ENCODE assay signal across 10 cellular contexts in the genomic region with DNA sequence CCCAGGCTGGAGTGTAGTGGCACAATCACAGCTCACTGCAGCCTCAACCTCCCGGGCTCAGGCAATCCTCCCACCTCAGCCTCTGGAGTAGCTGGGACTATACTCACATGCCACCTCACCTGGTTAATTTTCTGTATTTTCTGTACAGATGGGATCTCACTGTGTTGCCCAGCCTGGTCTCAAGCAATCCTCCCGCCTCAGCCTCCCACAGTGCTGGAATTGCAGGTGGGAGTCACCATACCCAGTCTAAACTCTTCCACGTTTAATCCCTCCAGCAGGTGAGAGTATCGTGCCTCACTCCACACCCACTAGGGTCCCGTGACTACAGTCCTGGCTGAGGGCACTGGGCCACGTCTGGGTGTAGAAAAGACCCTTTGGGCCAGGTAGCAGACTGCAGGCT. TPM values are rescaled to one million over a fixed set of nuclear protein-coding genes. Genes with fewer than 3 reads are reported as not detected.
DNase-seq lines count a peak whose midpoint lies in the region; ATAC-seq, FAIRE-seq and TF ChIP-seq lines count a peak whose summit lies in the region.
"Had no signal": no experiment of that assay in that cellular context is flagged by ENCODE, and none has a peak within 500 bp of the region (broad histone marks: within the 10 kb centered on the region; RNA-seq: fewer than 3 reads in every experiment).

No MANE protein-coding gene starts in this region.

- no peak for TF ChIP-seq CTCF in CD4-positive, alpha-beta T cell (IDR thresholded peaks at IDR 0.05)
- no peak for TF ChIP-seq CTCF in Loucy (conservative IDR thresholded peaks at IDR 0.05; ENCODE audit: low read length)
- no peak for TF ChIP-seq CTCF in endodermal cell (conservative IDR thresholded peaks at IDR 0.05)
- TF ChIP-seq CTCF in pancreas (IDR thresholded peaks at IDR 0.05) = no peak

- intact Hi-C loops in CD4-positive, alpha-beta T cell (cut with DNase I, micrococcal nuclease) = loop anchor here (2.0 kb wide), 2 partner anchors 147 to 177 kb away; a partner anchor contains a TSS
- intact Hi-C loops in pancreas (cut with DNase I) = loop anchor here in 2 of 3 donors (2.0 to 10.0 kb wide), 3 partner anchors 43 to 171 kb away; a partner anchor contains a TSS

- H3K14ac ChIP-seq in trophoblast cell (ENCODE audit: low read length) = no peak overlapping the region

- H2AFZ ChIP-seq in Loucy (ENCODE audit: low read length) = no peak overlapping the region
- no peak overlapping the region for H2AFZ ChIP-seq in trophoblast cell (ENCODE audit: insufficient read depth, low read length, poor library complexity)

- H2BK5ac ChIP-seq in trophoblast cell (ENCODE audit: low read depth, low read length, poor library complexity) = no peak overlapping the region

- peaks cover 6% of the 10 kb centered on the region for H3K4me1 ChIP-seq in Loucy (ENCODE audit: insufficient read depth, low read length, poor library complexity, severe bottlenecking)
- H3K4me1 ChIP-seq in endodermal cell (ENCODE audit: control insufficient read depth, insufficient read depth, low read length) = peaks cover 4% of the 10 kb centered on the region
- peaks cover 3% of the 10 kb centered on the region in 2 experiments for H3K4me1 ChIP-seq in trophoblast cell (ENCODE audit: control insufficient read depth in 1 of 2, insufficient read depth in 2 of 2, low read length in 2 of 2)
- no peaks in the 10 kb centered on the region for H3K4me1 ChIP-seq in pancreas

- peaks cover 10% of the 10 kb centered on the region for H3K4me1 Mint-ChIP-seq in CD4-positive, alpha-beta T cell (ENCODE audit: low read depth)
- H3K4me1 Mint-ChIP-seq in endodermal cell = peaks cover 6% of the 10 kb centered on the region

- no peak for DNase-seq in CD4-positive, alpha-beta T cell
- DNase-seq in endodermal cell = no peak
- DNase-seq in trophoblast cell = no peak
- no peak for DNase-seq in DMS79 treated with DMSO at 0.1 percent for 48 hours (lab: John Stamatoyannopoulos, UW)
- no peak for DNase-seq in pancreas
- DNase-seq in NCI-H526 treated with DMSO at 0.1 percent for 48 hours (lab: John Stamatoyannopoulos, UW) = no peak
- no peak for DNase-seq in H54 (ENCODE audit: insufficient read length, low spot score)
- DNase-seq: DMS53, NCI-H1092 had no signal

- H3K27me3 ChIP-seq in CD4-positive, alpha-beta T cell (ENCODE audit: control insufficient read depth, insufficient read depth, low read length) = no peaks in the 10 kb centered on the region
- H3K27me3 ChIP-seq in Loucy (ENCODE audit: insufficient read depth, low read length, poor library complexity, severe bottlenecking) (no peaks in the 10 kb centered on the region), endodermal cell (ENCODE audit: control insufficient read depth, insufficient read depth, low read length, poor library complexity, severe bottlenecking) (no peaks in the 10 kb centered on the region), trophoblast cell (ENCODE audit: insufficient read depth, low read length) (no peaks in the 10 kb centered on the region), pancreas (no peaks in the 10 kb centered on the region)

- no peaks in the 10 kb centered on the region for H3K27me3 Mint-ChIP-seq in CD4-positive, alpha-beta T cell
- no peaks in the 10 kb centered on the region for H3K27me3 Mint-ChIP-seq in endodermal cell (ENCODE audit: insufficient read depth)

- no peak overlapping the region for H2BK12ac ChIP-seq in trophoblast cell (ENCODE audit: low read length)

- POLR2A ChIA-PET in CD4-positive, alpha-beta T cell (lab: Charles Lee) = interaction anchor here (1.0 to 1.9 kb wide), 2 partner anchors 48 to 173 kb away, joined by 3 to 13 read pairs; no protein-coding TSS in a partner anchor

- H3K4me2 ChIP-seq in Loucy (ENCODE audit: low read depth, low read length, poor library complexity, severe bottlenecking) (no peak overlapping the region), trophoblast cell (ENCODE audit: low read length) (no peak overlapping the region)

- ATAC-seq in CD4-positive, alpha-beta T cell (ENCODE audit: poor library complexity) = no peak
- no peak for ATAC-seq in pancreas

- no peak for TF ChIP-seq POLR2A in H54 (IDR thresholded peaks at IDR 0.05; ENCODE audit: low read depth, low read length)

- no peak overlapping the region for H3K18ac ChIP-seq in trophoblast cell (ENCODE audit: low read length)

- no peak overlapping the region for H3K4ac ChIP-seq in trophoblast cell (ENCODE audit: low read depth, low read length)

- no peaks in the 10 kb centered on the region for H3K9me2 ChIP-seq in Loucy (replicated peaks; ENCODE audit: low read depth, low read length)

- peak overlapping the region; percentile 1 for H4K91ac ChIP-seq in trophoblast cell (ENCODE audit: low read depth, low read length)

- H3K36me3 Mint-ChIP-seq in CD4-positive, alpha-beta T cell (ENCODE audit: low read depth) = no peaks in the 10 kb centered on the region
- peaks cover 5% of the 10 kb centered on the region for H3K36me3 Mint-ChIP-seq in endodermal cell (ENCODE audit: low read depth)

- no peaks in the 10 kb centered on the region for H3K79me2 ChIP-seq in Loucy (ENCODE audit: insufficient read depth, low read length)
- no peaks in the 10 kb centered on the region for H3K79me2 ChIP-seq in trophoblast cell (ENCODE audit: control insufficient read depth, insufficient read depth, low read length, poor library complexity)

- H3K27ac Mint-ChIP-seq in CD4-positive, alpha-beta T cell = no peak overlapping the region
- peak overlapping the region; percentile 99 for H3K27ac Mint-ChIP-seq in endodermal cell

- H4K8ac ChIP-seq in trophoblast cell (ENCODE audit: low read depth, low read length) = peak overlapping the region; percentile 34

- no peak overlapping the region for H3K4me3 ChIP-seq in Loucy (ENCODE audit: low read length, poor library complexity, severe bottlenecking)
- no peak overlapping the region for H3K4me3 ChIP-seq in endodermal cell (ENCODE audit: low read length)
- H3K4me3 ChIP-seq in trophoblast cell (ENCODE audit: low read depth, low read length) = no peak overlapping the region
- H3K4me3 ChIP-seq in pancreas = no peak overlapping the region

- FAIRE-seq in pancreas (lab: Jason Lieb, UNC) = no peak
- no peak for FAIRE-seq in H54 (lab: Jason Lieb, UNC)

- H3K79me1 ChIP-seq in trophoblast cell (ENCODE audit: low read length) = peaks cover 5% of the 10 kb centered on the region

- no peaks in the 10 kb centered on the region for H3K9me3 ChIP-seq in CD4-positive, alpha-beta T cell (ENCODE audit: control insufficient read depth, low read length)
- H3K9me3 ChIP-seq in Loucy (ENCODE audit: insufficient read depth, low read depth, low read length) (no peaks in the 10 kb centered on the region), endodermal cell (ENCODE audit: control insufficient read depth, low read length) (no peaks in the 10 kb centered on the region), trophoblast cell (ENCODE audit: insufficient read depth, low read depth, low read length) (no peaks in the 10 kb centered on the region), pancreas (no peaks in the 10 kb centered on the region)

- peak overlapping the region; percentile 6 for H4K12ac ChIP-seq in trophoblast cell (ENCODE audit: low read depth, low read length)

- CTCF ChIA-PET in CD4-positive, alpha-beta T cell (lab: Charles Lee) = interaction anchor here (1.4 to 2.5 kb wide), 2 partner anchors 32 to 49 kb away, joined by 6 to 33 read pairs; no protein-coding TSS in a partner anchor

- H3K9ac ChIP-seq in Loucy (ENCODE audit: low read depth, low read length, poor library complexity, severe bottlenecking) (peak overlapping the region; percentile 49), endodermal cell (ENCODE audit: extremely low read depth, low read length, poor library complexity, severe bottlenecking) (no peak overlapping the region), trophoblast cell (ENCODE audit: low read length) (no peak overlapping the region)

- no peak overlapping the region for H3K23ac ChIP-seq in trophoblast cell (ENCODE audit: low read length)

- H2BK120ac ChIP-seq in trophoblast cell (ENCODE audit: insufficient read depth, low read length, poor library complexity) = no peak overlapping the region

- H3K27ac ChIP-seq in CD4-positive, alpha-beta T cell (ENCODE audit: low read depth, low read length) = no peak overlapping the region
- H3K27ac ChIP-seq in endodermal cell (ENCODE audit: low read depth, low read length) (no peak overlapping the region), trophoblast cell (ENCODE audit: low read depth, low read length) (no peak overlapping the region), pancreas (no peak overlapping the region)

- peak overlapping the region; percentile 60 for H2AK5ac ChIP-seq in trophoblast cell (ENCODE audit: low read length)

- H4K20me1 ChIP-seq in Loucy (ENCODE audit: insufficient read depth, low read length, poor library complexity, severe bottlenecking) = no peaks in the 10 kb centered on the region

- no peaks in the 10 kb centered on the region for H3K9me3 Mint-ChIP-seq in CD4-positive, alpha-beta T cell
- no peaks in the 10 kb centered on the region for H3K9me3 Mint-ChIP-seq in endodermal cell

- no peaks in the 10 kb centered on the region for H3F3A ChIP-seq in Loucy (ENCODE audit: low read depth)

- H3K4me3 Mint-ChIP-seq in CD4-positive, alpha-beta T cell = peak overlapping the region; percentile 27
- no peak overlapping the region for H3K4me3 Mint-ChIP-seq in endodermal cell

- no peaks in the 10 kb centered on the region for H3K36me3 ChIP-seq in Loucy (ENCODE audit: insufficient read depth, low read length)
- no peaks in the 10 kb centered on the region for H3K36me3 ChIP-seq in endodermal cell (ENCODE audit: control insufficient read depth, insufficient read depth, low read length)
- H3K36me3 ChIP-seq in trophoblast cell (ENCODE audit: control insufficient read depth in 1 of 2, insufficient read depth in 2 of 2, low read length in 2 of 2) = no peaks in the 10 kb centered on the region
- no peaks in the 10 kb centered on the region for H3K36me3 ChIP-seq in pancreas

- WGBS in endodermal cell (ENCODE audit: insufficient coverage in 1 of 2, insufficient read length in 1 of 2), 2 experiments = 95 to 100% methylated on average over 4 to 6 of the region's 6 CpGs
- no CpG with 5 or more reads among the region's 6 CpGs for WGBS in trophoblast cell (ENCODE audit: extremely low coverage, insufficient coverage, insufficient read length)
- WGBS in pancreas, 2 donors = 81 to 91% methylated on average over 6 of the region's 6 CpGs

RNA-seq across cellular contexts. Expression of a gene that starts 16.5 kb away (rescaled TPM):
- 10 to 100 TPM; 10.5 to 11.0 TPM for total RNA-seq in CD4-positive, alpha-beta T cell
- total RNA-seq in endodermal cell = 100 to 1,000 TPM in 1 of 2 donors, 10 to 100 TPM in 1; 84.8 to 101 TPM
- 38.8 TPM for polyA plus RNA-seq in endodermal cell (2013, experiment 1 of 2)
- polyA plus RNA-seq in endodermal cell (2013, experiment 2 of 2) = 42.3 TPM
- 13.9 and 14.9 TPM in 2 replicates for polyA plus RNA-seq in trophoblast cell (2013)
- total RNA-seq in pancreas = 10 to 100 TPM; 26.6 to 53.8 (median 36.3) TPM
- 10 to 100 TPM; 59.7 to 91.8 TPM for polyA plus RNA-seq in pancreas

RNA-seq across cellular contexts. Expression of a gene that starts 39.0 kb away (rescaled TPM):
- total RNA-seq in CD4-positive, alpha-beta T cell = not detected
- total RNA-seq in endodermal cell (not detected), pancreas (under 1 TPM in 1 of 6 donors, not detected in 5; 0.51 TPM)
- not detected for polyA plus RNA-seq in endodermal cell (2013, experiment 1 of 2)
- polyA plus RNA-seq in endodermal cell (2013, experiment 2 of 2) = not detected
- 0.74 and 0.75 TPM in 2 replicates for polyA plus RNA-seq in trophoblast cell (2013)
- polyA plus RNA-seq in pancreas = not detected

RNA-seq across cellular contexts. Expression of a gene that starts 41.9 kb away (rescaled TPM):
- not detected for total RNA-seq in CD4-positive, alpha-beta T cell
- 1 to 10 TPM; 5.4 to 6.3 TPM for total RNA-seq in endodermal cell
- 0.93 TPM for polyA plus RNA-seq in endodermal cell (2013, experiment 1 of 2)
- 0.46 TPM for polyA plus RNA-seq in endodermal cell (2013, experiment 2 of 2)
- polyA plus RNA-seq in trophoblast cell (2013) = 0.71 and 0.79 TPM in 2 replicates
- total RNA-seq in pancreas = 10 to 100 TPM in 4 of 6 donors, 1 to 10 TPM in 2; 6.5 to 29.7 (median 12.6) TPM
- 10 to 100 TPM in 1 of 2 donors, 1 to 10 TPM in 1; 7.7 to 12.7 TPM for polyA plus RNA-seq in pancreas

RNA-seq across cellular contexts. Expression of a gene that starts 42.0 kb away (rescaled TPM):
- total RNA-seq in CD4-positive, alpha-beta T cell = 1 to 10 TPM in 1 of 2 experiments, under 1 TPM in 1; 0.93 to 1.3 TPM
- total RNA-seq in endodermal cell = 10 to 100 TPM; 43.0 to 81.0 TPM
- polyA plus RNA-seq in endodermal cell (2013, experiment 1 of 2) = 20.0 TPM
- 19.0 TPM for polyA plus RNA-seq in endodermal cell (2013, experiment 2 of 2)
- 22.2 and 25.7 TPM in 2 replicates for polyA plus RNA-seq in trophoblast cell (2013)
- total RNA-seq in pancreas = 1 to 10 TPM in 4 of 6 donors, under 1 TPM in 2; 0.69 to 4.0 (median 1.7) TPM
- polyA plus RNA-seq in pancreas = 10 to 100 TPM in 1 of 2 donors, 1 to 10 TPM in 1; 8.5 to 25.4 TPM

RNA-seq across cellular contexts. Expression of a gene that starts 47.6 kb away (rescaled TPM):
- not detected for total RNA-seq in CD4-positive, alpha-beta T cell
- under 1 TPM; 0.22 to 0.80 TPM for total RNA-seq in endodermal cell
- polyA plus RNA-seq in endodermal cell (2013, experiment 1 of 2) = 0.21 TPM
- polyA plus RNA-seq in endodermal cell (2013, experiment 2 of 2) = not detected
- polyA plus RNA-seq in trophoblast cell (2013) = 0.08 and 0.10 TPM in 2 replicates
- 1 to 10 TPM in 4 of 6 donors, under 1 TPM in 2; 0.73 to 4.6 (median 1.9) TPM for total RNA-seq in pancreas
- polyA plus RNA-seq in pancreas = 1 to 10 TPM; 1.9 to 3.8 TPM

Comparison
In these comparisons a context has a peak if more than half of its experiments do, and no peak if none do; other contexts are left out.
1. RNA of a gene that starts 41.9 kb away (total RNA-seq): 6.5 to 29.7 TPM in pancreas and 5.4 to 6.3 TPM in endodermal cell; not detected in CD4-positive, alpha-beta T cell; every median in the first group is over 4 times any median in the second.